In the genomic region with DNA sequence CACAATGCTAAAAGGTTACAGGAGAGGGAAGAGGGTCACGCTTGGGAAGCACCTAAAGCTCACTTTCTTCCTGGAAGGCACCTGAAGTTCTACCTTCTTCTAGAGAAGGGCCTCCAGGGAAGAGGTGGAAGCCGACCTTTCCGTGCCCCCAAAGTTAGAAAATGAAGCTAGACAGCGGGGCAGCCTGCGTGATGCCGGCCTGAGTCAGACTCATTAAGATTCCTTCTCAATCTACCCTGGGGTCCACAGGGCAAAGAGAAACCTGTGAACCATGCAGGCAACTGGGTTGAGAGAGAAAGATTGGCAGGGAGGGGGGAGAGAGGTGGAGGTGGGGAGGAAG, we compare ENCODE assay signal across 17 cellular contexts. TPM values are rescaled to one million over a fixed set of nuclear protein-coding genes. Genes with fewer than 3 reads are reported as not detected.
DNase-seq lines count a peak whose midpoint lies in the region; ATAC-seq and TF ChIP-seq lines count a peak whose summit lies in the region.
"Had no signal": no experiment of that assay in that cellular context is flagged by ENCODE, and none has a peak within 500 bp of the region (broad histone marks: within the 10 kb centered on the region; RNA-seq: fewer than 3 reads in every experiment).

No MANE protein-coding gene starts in this region.

- no peak overlapping the region for H4K91ac ChIP-seq in neuronal stem cell (ENCODE audit: low read depth, low read length, poor library complexity)

- H4K8ac ChIP-seq in neuronal stem cell (ENCODE audit: low read depth, low read length), result no peak overlapping the region

- no peak overlapping the region for H3K23ac ChIP-seq in neuronal stem cell (ENCODE audit: low read depth, low read length, poor library complexity)

- H2AK5ac ChIP-seq in neuronal stem cell (ENCODE audit: low read depth, low read length), result no peak overlapping the region

- no peak overlapping the region for H3K27ac ChIP-seq in neuronal stem cell (replicated peaks; ENCODE audit: low read length)
- H3K27ac ChIP-seq: psoas muscle, upper lobe of left lung had no signal

- POLR2A ChIA-PET in GM10248 (lab: Yijun Ruan, JAX), result no interaction called here

- H2AFZ ChIP-seq in neuronal stem cell (ENCODE audit: low read length), result peak overlapping the region; percentile 2

- peak overlapping the region; percentile 7 for H3K9ac ChIP-seq in neuronal stem cell (ENCODE audit: low read depth, low read length, poor library complexity)

- peaks cover 38 to 53% of the 10 kb centered on the region in 2 donors for H3K4me1 ChIP-seq in neuronal stem cell (ENCODE audit: control insufficient read depth in 2 of 2, insufficient read depth in 1 of 2, low read depth in 1 of 2, low read length in 2 of 2)
- H3K4me1 ChIP-seq: psoas muscle, upper lobe of left lung had no signal

- no peak for ATAC-seq in left ventricle myocardium superior
- ATAC-seq: psoas muscle had no signal

- TF ChIP-seq CTCF in GM10248 (IDR thresholded peaks at IDR 0.05; ENCODE audit: control extremely low read depth, extremely low read depth, low read depth, missing control alignments), result no peak

- peak overlapping the region; percentile 25 for H3K18ac ChIP-seq in neuronal stem cell (ENCODE audit: low read length)

- no peaks in the 10 kb centered on the region for H3K36me3 ChIP-seq in neuronal stem cell (replicated peaks in 1 of 2; ENCODE audit: control insufficient read depth in 2 of 2, insufficient read depth in 2 of 2, low read length in 2 of 2)
- H3K36me3 ChIP-seq: upper lobe of left lung had no signal

- H3K4me3 ChIP-seq in neuronal stem cell (ENCODE audit: low read length in 2 of 2), result no peak overlapping the region
- H3K4me3 ChIP-seq: lung, psoas muscle, upper lobe of left lung had no signal

- no peaks in the 10 kb centered on the region for H3K27me3 ChIP-seq in neuronal stem cell (ENCODE audit: control insufficient read depth in 3 of 3, insufficient read depth in 3 of 3, low read depth in 1 of 3, low read length in 3 of 3)
- H3K27me3 ChIP-seq: upper lobe of left lung had no signal

- H3K4ac ChIP-seq in neuronal stem cell (ENCODE audit: low read length), result no peak overlapping the region

- H2BK120ac ChIP-seq in neuronal stem cell (ENCODE audit: low read depth, low read length), result no peak overlapping the region

- no CpG with 5 or more reads among the region's 6 CpGs for WGBS in neuronal stem cell (ENCODE audit: extremely low coverage in 2 of 2, insufficient read length in 2 of 2, insufficient replicate concordance in 1 of 2), 2 donors

- H3K14ac ChIP-seq in neuronal stem cell (ENCODE audit: low read length), result no peak overlapping the region

- intact Hi-C loops in left ventricle myocardium superior (cut with micrococcal nuclease), result loop anchor here (10.0 kb wide), 1 partner anchor 50 kb away; no protein-coding TSS in a partner anchor

- no peaks in the 10 kb centered on the region for H3K79me1 ChIP-seq in neuronal stem cell (ENCODE audit: low read depth, low read length)

- H3K4me2 ChIP-seq in neuronal stem cell (ENCODE audit: insufficient read depth, low read length, poor library complexity, severe bottlenecking), result no peak overlapping the region

- CTCF ChIA-PET in GM10248 (lab: Yijun Ruan, JAX), result interaction anchor here (0.8 to 11.9 kb wide), 7 partner anchors 11 to 151 kb away, joined by 3 to 146 read pairs (median 4); no protein-coding TSS in a partner anchor

- no peak overlapping the region for H2BK12ac ChIP-seq in neuronal stem cell (ENCODE audit: low read length)

- no peak overlapping the region for H2BK15ac ChIP-seq in neuronal stem cell (ENCODE audit: low read length)

- peak; percentile 94 for DNase-seq in Daoy (ENCODE audit: low read depth)
- DNase-seq in HPDE6-E6E7 (ENCODE audit: extremely low spot score), result peak; percentile 54
- DNase-seq in amniotic epithelial cell (ENCODE audit: low read depth), result peak; percentile 37
- no peak for DNase-seq in neuronal stem cell (ENCODE audit: low spot score)
- DNase-seq in UCSD-AML1 (lab: John Stamatoyannopoulos, UW; ENCODE audit: unreplicated experiment), result no peak
- DNase-seq in GM10248 (ENCODE audit: extremely low spot score), result no peak
- no peak for DNase-seq in left ventricle myocardium superior
- DNase-seq in NCI-H1105 treated with DMSO at 0.1 percent for 48 hours (lab: John Stamatoyannopoulos, UW), result no peak
- DNase-seq: activated gamma-delta T cell, cortex of kidney, DMS 273 treated with DMSO at 0.1 percent for 48 hours, foreskin fibroblast, NCI-H2227 treated with DMSO at 0.1 percent for 48 hours, psoas muscle, SIG-M5, upper lobe of left lung had no signal

- no peak overlapping the region for H2BK5ac ChIP-seq in neuronal stem cell (ENCODE audit: low read length)

- H3K9me3 ChIP-seq in neuronal stem cell (replicated peaks in 1 of 2; ENCODE audit: control insufficient read depth in 2 of 2, insufficient read depth in 1 of 2, low read depth in 1 of 2, low read length in 2 of 2), result no peaks in the 10 kb centered on the region
- H3K9me3 ChIP-seq: psoas muscle, upper lobe of left lung had no signal

RNA-seq across cellular contexts. Expression of a gene that starts 54.8 kb away (rescaled TPM):
- total RNA-seq in Daoy (2014; rRNA removed; shearing (Covaris generic)), result 115 and 126 TPM in 2 replicates
- polyA plus RNA-seq in neuronal stem cell (2013, experiment 1 of 2), result 113 TPM
- 106 TPM for polyA plus RNA-seq in neuronal stem cell (2013, experiment 2 of 2)
- total RNA-seq in left ventricle myocardium superior, result 26.6 TPM

Comparison
In these comparisons a context has a peak if more than half of its experiments do, and no peak if none do; other contexts are left out.
1. DNase-seq: peak in Daoy (single experiment), HPDE6-E6E7 (single experiment) and amniotic epithelial cell (single experiment); none in neuronal stem cell (single experiment), UCSD-AML1 (single experiment), GM10248 (single experiment), left ventricle myocardium superior (single experiment) and NCI-H1105 treated with DMSO at 0.1 percent for 48 hours (single experiment).